ENCODE assay signal across 10 cellular contexts in the genomic region with DNA sequence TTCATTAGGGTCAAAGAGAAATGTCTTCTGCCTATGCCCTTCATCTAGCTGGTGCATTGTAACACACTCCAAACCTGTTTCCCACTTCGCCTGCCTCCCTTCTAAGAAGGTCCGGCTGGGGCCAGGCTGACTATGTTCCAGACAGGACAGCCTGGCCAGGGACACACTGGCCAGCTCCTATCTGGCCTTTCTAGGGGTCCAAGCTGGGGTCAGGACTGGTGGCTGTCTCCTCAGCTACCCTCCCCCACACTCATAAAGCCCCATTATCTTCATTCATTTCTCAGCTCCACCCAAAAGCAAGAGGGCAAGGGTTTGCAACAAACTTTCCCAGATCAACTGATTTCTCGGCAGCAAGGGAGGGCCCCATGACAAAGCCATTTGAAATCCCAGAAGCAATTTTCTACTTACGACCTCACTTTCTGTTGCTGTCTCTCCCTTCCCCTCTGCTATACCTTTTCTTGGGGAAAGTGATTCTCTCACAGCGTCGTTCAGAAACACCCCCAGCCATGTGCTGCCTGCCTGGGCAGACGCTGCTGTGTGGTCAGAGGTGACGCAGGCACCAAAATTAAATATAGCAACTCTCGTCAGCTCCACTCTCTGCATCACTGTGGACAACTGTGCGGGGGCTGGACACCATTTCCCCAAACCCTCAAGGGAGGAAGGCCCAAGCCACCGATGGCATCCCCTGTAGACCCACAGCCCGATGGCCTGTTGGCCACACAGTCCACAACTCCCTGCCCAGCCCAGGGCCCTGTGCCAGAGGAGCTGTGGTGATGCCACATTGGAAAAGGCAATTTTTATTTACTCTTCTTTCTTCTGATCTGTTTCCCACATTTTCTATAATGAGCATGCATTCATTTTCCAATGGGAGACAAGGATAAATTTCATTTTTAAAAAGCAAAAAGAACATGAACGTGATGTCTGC. TPM values are rescaled to one million over a fixed set of nuclear protein-coding genes. Genes with fewer than 3 reads are reported as not detected.
A peak's percentile ranks its signal among the peaks of the same experiment; 100 is the strongest.
DNase-seq lines count a peak whose midpoint lies in the region; ATAC-seq, FAIRE-seq and TF ChIP-seq lines count a peak whose summit lies in the region.
"Had no signal": no experiment of that assay in that cellular context is flagged by ENCODE, and none has a peak within 500 bp of the region (broad histone marks: within the 10 kb centered on the region; RNA-seq: fewer than 3 reads in every experiment).

No MANE protein-coding gene starts in this region.

- H3K9ac ChIP-seq in trophoblast cell (ENCODE audit: low read length), result no peak overlapping the region

- H2AFZ ChIP-seq in trophoblast cell (ENCODE audit: insufficient read depth, low read length, poor library complexity), result no peak overlapping the region

- no peak overlapping the region for H3K18ac ChIP-seq in trophoblast cell (ENCODE audit: low read length)

- FAIRE-seq in HTR-8/SVneo (lab: Jason Lieb, UNC), result no peak

- H4K12ac ChIP-seq in trophoblast cell (ENCODE audit: low read depth, low read length), result no peak overlapping the region

- H3K9me3 Mint-ChIP-seq in effector memory CD8-positive, alpha-beta T cell, result no peaks in the 10 kb centered on the region
- no peaks in the 10 kb centered on the region for H3K9me3 Mint-ChIP-seq in Caco-2 (ENCODE audit: unreplicated experiment)

- H3K23ac ChIP-seq in trophoblast cell (ENCODE audit: low read length), result no peak overlapping the region

- no peak overlapping the region for H2BK5ac ChIP-seq in trophoblast cell (ENCODE audit: low read depth, low read length, poor library complexity)

- no peak overlapping the region for H3K4ac ChIP-seq in trophoblast cell (ENCODE audit: low read depth, low read length)

- H3K4me3 Mint-ChIP-seq in effector memory CD8-positive, alpha-beta T cell, result peak overlapping the region; percentile 67 to 76
- no peak overlapping the region for H3K4me3 Mint-ChIP-seq in Caco-2 (ENCODE audit: unreplicated experiment)

- no peaks in the 10 kb centered on the region for H3K9me3 ChIP-seq in Caco-2
- peaks cover 2% of the 10 kb centered on the region for H3K9me3 ChIP-seq in trophoblast cell (ENCODE audit: insufficient read depth, low read depth, low read length)

- H3K4me3 ChIP-seq in Caco-2 (ENCODE audit: low read depth, low read length), result no peak overlapping the region
- H3K4me3 ChIP-seq in trophoblast cell (ENCODE audit: low read depth, low read length), result no peak overlapping the region

- H3K4me2 ChIP-seq in trophoblast cell (ENCODE audit: low read length), result no peak overlapping the region

- in situ Hi-C loops in GM13976 (cut with MboI; ENCODE audit: low sequenced_read_pairs, unreplicated experiment), result no loop called here

- H2BK120ac ChIP-seq in trophoblast cell (ENCODE audit: insufficient read depth, low read length, poor library complexity), result no peak overlapping the region

- H3K27me3 Mint-ChIP-seq in effector memory CD8-positive, alpha-beta T cell, result peaks cover 0 to 30% of the 10 kb centered on the region in 2 donors
- H3K27me3 Mint-ChIP-seq in Caco-2 (ENCODE audit: insufficient read depth, unreplicated experiment), result no peaks in the 10 kb centered on the region

- H3K27ac ChIP-seq in trophoblast cell (ENCODE audit: low read depth, low read length), result no peak overlapping the region

- CTCF ChIA-PET in Caco-2 (lab: Charles Lee), result no interaction called here

- H3K4me1 ChIP-seq in Caco-2 (peaks cover 27% of the 10 kb centered on the region), trophoblast cell (ENCODE audit: control insufficient read depth in 1 of 2, insufficient read depth in 2 of 2, low read length in 2 of 2) (no peaks in the 10 kb centered on the region)

- TF ChIP-seq CTCF in GM13976 (IDR thresholded peaks at IDR 0.05; ENCODE audit: borderline replicate concordance, control extremely low read depth, extremely low read depth, insufficient read depth, missing control alignments), result no peak
- TF ChIP-seq CTCF in GM20000 (IDR thresholded peaks at IDR 0.05; ENCODE audit: extremely low read depth, missing control alignments), result no peak
- TF ChIP-seq CTCF in Caco-2 (IDR thresholded peaks at IDR 0.05; ENCODE audit: insufficient read depth in 1 of 2, low read depth in 1 of 2, low read length in 1 of 2, severe bottlenecking in 1 of 2, unreplicated experiment in 1 of 2), result no peak

- no peak overlapping the region for H3K14ac ChIP-seq in trophoblast cell (ENCODE audit: low read length)

- peak overlapping the region; percentile 88 to 99 for H3K27ac Mint-ChIP-seq in effector memory CD8-positive, alpha-beta T cell
- H3K27ac Mint-ChIP-seq in Caco-2 (ENCODE audit: unreplicated experiment), result no peak overlapping the region

- no peak overlapping the region for H2AK5ac ChIP-seq in trophoblast cell (ENCODE audit: low read length)

- H3K79me1 ChIP-seq in trophoblast cell (ENCODE audit: low read length), result no peaks in the 10 kb centered on the region

- H3K79me2 ChIP-seq in trophoblast cell (ENCODE audit: control insufficient read depth, insufficient read depth, low read length, poor library complexity), result no peaks in the 10 kb centered on the region

- no peaks in the 10 kb centered on the region for H3K36me3 ChIP-seq in Caco-2 (ENCODE audit: control insufficient read depth, insufficient read depth, low read length)
- no peaks in the 10 kb centered on the region for H3K36me3 ChIP-seq in trophoblast cell (ENCODE audit: control insufficient read depth in 1 of 2, insufficient read depth in 2 of 2, low read length in 2 of 2)

- H3K27me3 ChIP-seq in Caco-2 (replicated peaks; ENCODE audit: control insufficient read depth, insufficient read depth, low read length) (no peaks in the 10 kb centered on the region), trophoblast cell (ENCODE audit: insufficient read depth, low read length) (no peaks in the 10 kb centered on the region)

- H3K36me3 Mint-ChIP-seq in effector memory CD8-positive, alpha-beta T cell (ENCODE audit: insufficient read depth), result peaks cover 12% of the 10 kb centered on the region
- H3K36me3 Mint-ChIP-seq in Caco-2 (ENCODE audit: insufficient read depth, unreplicated experiment), result peaks cover 7% of the 10 kb centered on the region

- H4K91ac ChIP-seq in trophoblast cell (ENCODE audit: low read depth, low read length), result no peak overlapping the region

- H4K8ac ChIP-seq in trophoblast cell (ENCODE audit: low read depth, low read length), result no peak overlapping the region

- DNase-seq in GM13976 (ENCODE audit: low spot score) (peak; percentile 91), GM20000 (ENCODE audit: low spot score) (peak; percentile 84), Caco-2 (no peak), 8988T (no peak), HTR-8/SVneo (ENCODE audit: insufficient read length, low spot score) (no peak), trophoblast cell (no peak)
- peak; percentile 37 to 52 (median 41) for DNase-seq in effector memory CD8-positive, alpha-beta T cell
- DNase-seq: EL, NCI-H1105 treated with DMSO at 0.1 percent for 48 hours had no signal

- BruUV-seq in Caco-2 (replicated peaks; lab: Mats Ljungman, UMichigan), result no TSS peak

- POLR2A ChIA-PET in Caco-2 (lab: Charles Lee), result no interaction called here

- no CpG with 5 or more reads among the region's 13 CpGs for WGBS in trophoblast cell (ENCODE audit: extremely low coverage, insufficient coverage, insufficient read length)

- no peak overlapping the region for H2BK12ac ChIP-seq in trophoblast cell (ENCODE audit: low read length)

- peaks cover 32 to 43% of the 10 kb centered on the region in 2 donors for H3K4me1 Mint-ChIP-seq in effector memory CD8-positive, alpha-beta T cell (ENCODE audit: low read depth in 2 of 2)
- peaks cover 27% of the 10 kb centered on the region for H3K4me1 Mint-ChIP-seq in Caco-2 (ENCODE audit: low read depth, unreplicated experiment)

- ATAC-seq in HG03196 (IDR thresholded peaks at IDR 0.05; ENCODE audit: unreplicated experiment), result peak; percentile 41
- peak; percentile 77 for ATAC-seq in effector memory CD8-positive, alpha-beta T cell (replicated peaks)

- intact Hi-C loops in Caco-2 (cut with micrococcal nuclease; ENCODE audit: unreplicated experiment), result loop anchor here (5.0 kb wide), 1 partner anchor 158 kb away; no protein-coding TSS in a partner anchor

RNA-seq across cellular contexts. Expression of a gene that starts 6.1 kb away (rescaled TPM):
- total RNA-seq in Caco-2 (2022), result not detected in 2 replicates
- polyA plus RNA-seq in trophoblast cell (2013), result not detected in 2 replicates

RNA-seq across cellular contexts. Expression of a gene that starts 9.8 kb away (rescaled TPM):
- not detected in 2 replicates for total RNA-seq in Caco-2 (2022)
- not detected in 2 replicates for polyA plus RNA-seq in trophoblast cell (2013)

Comparison
In these comparisons a context has a peak if more than half of its experiments do, and no peak if none do; other contexts are left out.
1. DNase-seq: peak in GM13976 (single experiment), GM20000 (single experiment) and effector memory CD8-positive, alpha-beta T cell (3 of 3); none in Caco-2 (0 of 2), 8988T (single experiment), HTR-8/SVneo (single experiment) and trophoblast cell (0 of 2).